Comparison of ENCODE assay signal across 1 cellular context in genomic region chr10:60073397-60073780, GRCh38.
TF ChIP-seq lines count a peak whose summit lies in the region.

No MANE protein-coding gene starts in this region.

TF ChIP-seq in K562, 482 proteins besides CTCF, POLR2A, EP300 and RAD21 (continued from another document and continues in another):
- TF ChIP-seq FOXP4 (CRISPR knock-in tag; IDR thresholded peaks at IDR 0.05; ENCODE audit: borderline replicate concordance) (no peak), ZBTB12 (CRISPR knock-in tag; IDR thresholded peaks at IDR 0.05) (no peak), HDAC2 (IDR thresholded peaks at IDR 0.05) (peak; percentile 76; the same call in 1 of the 2 replicates), PHB2 (IDR thresholded peaks at IDR 0.05; ENCODE audit: low read depth) (no peak), ZNF280B (CRISPR knock-in tag; IDR thresholded peaks at IDR 0.05) (no peak), HDAC1 (IDR thresholded peaks at IDR 0.05) (no peak; a peak in 2 of 4 replicates), ZNF140 (CRISPR knock-in tag; IDR thresholded peaks at IDR 0.05) (no peak), PURB (CRISPR knock-in tag; IDR thresholded peaks at IDR 0.05; ENCODE audit: low read depth) (no peak), HDAC8 (tag; IDR thresholded peaks at IDR 0.05) (no peak), USF2 (CRISPR knock-in tag; IDR thresholded peaks at IDR 0.05) (no peak), GATAD2A (IDR thresholded peaks at IDR 0.05) (no peak), POLR2AphosphoS2 (IDR thresholded peaks at IDR 0.05; ENCODE audit: low read length) (no peak), SMAD1 (IDR thresholded peaks at IDR 0.05; ENCODE audit: low read depth, low read length, partially characterized antibody) (no peak), TAF15 (IDR thresholded peaks at IDR 0.05; ENCODE audit: low read depth, low read length) (no peak), ZNF232 (CRISPR knock-in tag; IDR thresholded peaks at IDR 0.05) (no peak), MEF2D (tag; conservative IDR thresholded peaks at IDR 0.05; ENCODE audit: low read depth) (no peak), TRIM24 (IDR thresholded peaks at IDR 0.05) (peak; percentile 54 to 62; a peak in 3 of 4 replicates), NUFIP1 (IDR thresholded peaks at IDR 0.05; ENCODE audit: partially characterized antibody) (peak; percentile 18), ZNF316 (IDR thresholded peaks at IDR 0.05) (peak; percentile 89), HMG20B (CRISPR knock-in tag; IDR thresholded peaks at IDR 0.05) (no peak), CHAMP1 (IDR thresholded peaks at IDR 0.05) (0 out of 2 replicates have a peak, but pooled peaks have one; percentile 57), ZNF224 (CRISPR knock-in tag; IDR thresholded peaks at IDR 0.05) (no peak), TRIM28 (IDR thresholded peaks at IDR 0.05) (no peak), TFE3 (CRISPR knock-in tag; IDR thresholded peaks at IDR 0.05) (no peak), TBL1XR1 (IDR thresholded peaks at IDR 0.05; ENCODE audit: low read length in 2 of 2) (peak in 1 of 2 experiments; percentile 51; a peak in 1 of 4 replicates), CBFB (CRISPR knock-in tag; IDR thresholded peaks at IDR 0.05) (no peak), MEIS2 (IDR thresholded peaks at IDR 0.05; ENCODE audit: partially characterized antibody) (peak; percentile 24), ZNF57 (CRISPR knock-in tag; IDR thresholded peaks at IDR 0.05) (no peak), ZNF23 (CRISPR knock-in tag; IDR thresholded peaks at IDR 0.05) (no peak), ZNF311 (CRISPR knock-in tag; IDR thresholded peaks at IDR 0.05) (no peak), ZBTB40 (IDR thresholded peaks at IDR 0.05) (no peak), ZBTB40 (CRISPR knock-in tag; IDR thresholded peaks at IDR 0.05) (no peak), NR2F6 (CRISPR knock-in tag; IDR thresholded peaks at IDR 0.05) (no peak), PRDM10 (IDR thresholded peaks at IDR 0.05; ENCODE audit: partially characterized antibody) (no peak), NCOR1 (IDR thresholded peaks at IDR 0.05) (peak; percentile 82), FOXA1 (IDR thresholded peaks at IDR 0.05; ENCODE audit: borderline replicate concordance) (peak; percentile 79), CTBP1 (IDR thresholded peaks at IDR 0.05; ENCODE audit: borderline replicate concordance) (peak; percentile 79), ZEB2 (IDR thresholded peaks at IDR 0.05) (peak; percentile 57), FOXK2 (conservative IDR thresholded peaks at IDR 0.05 in 1 of 2, IDR thresholded peaks at IDR 0.05 in 1 of 2; ENCODE audit: low read depth in 2 of 2) (peak; percentile 35 to 57; a peak in 2 of 4 replicates)
